ENCODE assay signal across 22 cellular contexts in genomic region chr6:2871102-2871501, GRCh38. TPM values are rescaled to one million over a fixed set of nuclear protein-coding genes. Genes with fewer than 3 reads are reported as not detected.
DNase-seq lines count a peak whose midpoint lies in the region; ATAC-seq, FAIRE-seq and TF ChIP-seq lines count a peak whose summit lies in the region.
"Had no signal": no experiment of that assay in that cellular context is flagged by ENCODE, and none has a peak within 500 bp of the region (broad histone marks: within the 10 kb centered on the region; RNA-seq: fewer than 3 reads in every experiment).

No MANE protein-coding gene starts in this region.

- no peak for TF ChIP-seq RAD21 in IMR-90 (IDR thresholded peaks at IDR 0.05; ENCODE audit: low read length)
- no peak for TF ChIP-seq RAD21 in K562 (CRISPR knock-in tag; conservative IDR thresholded peaks at IDR 0.05 in 1 of 2, IDR thresholded peaks at IDR 0.05 in 1 of 2)

- no peak overlapping the region for H2AFZ ChIP-seq in IMR-90 (replicated peaks; ENCODE audit: low read length, poor library complexity)
- H2AFZ ChIP-seq in K562 (ENCODE audit: low read depth, low read length): 0 out of 2 replicates have a peak overlapping the region, but pooled peaks have one; percentile 2
- no peak overlapping the region for H2AFZ ChIP-seq in osteoblast (ENCODE audit: low read length)
- H2AFZ ChIP-seq in MM.1S (ENCODE audit: low read length): no peak overlapping the region

- no peak overlapping the region for H2BK20ac ChIP-seq in IMR-90 (ENCODE audit: low read depth, low read length)

- no CpG with 5 or more reads among the region's 2 CpGs for WGBS in IMR-90 (ENCODE audit: extremely low coverage in 2 of 2, insufficient read length in 1 of 2), 2 experiments
- WGBS in K562 (ENCODE audit: insufficient coverage, low coverage, missing lambda C conversion rate): 50% methylated on average over 2 of the region's 2 CpGs

- TF ChIP-seq CTCF in IMR-90 (conservative IDR thresholded peaks at IDR 0.05; ENCODE audit: low read depth, low read length): no peak
- TF ChIP-seq CTCF in K562 (IDR thresholded peaks at IDR 0.05 in 2 of 3, conservative IDR thresholded peaks at IDR 0.05 in 1 of 3; ENCODE audit: insufficient read depth in 2 of 3, low read depth in 1 of 3, low read length in 3 of 3): no peak
- no peak for TF ChIP-seq CTCF in fibroblast of pulmonary artery (IDR thresholded peaks at IDR 0.05; ENCODE audit: low read length, missing control alignments)
- TF ChIP-seq CTCF in osteoblast (IDR thresholded peaks at IDR 0.05; ENCODE audit: extremely low read depth, low read depth, low read length): no peak
- TF ChIP-seq CTCF in MM.1S (IDR thresholded peaks at IDR 0.05; ENCODE audit: low read length): no peak

- no peaks in the 10 kb centered on the region for H3F3A ChIP-seq in MM.1S (ENCODE audit: insufficient read depth, low read length)

- no peaks in the 10 kb centered on the region for H3K9me2 ChIP-seq in MM.1S (replicated peaks; ENCODE audit: insufficient read depth, low read length)

- no peak overlapping the region for H3K23ac ChIP-seq in IMR-90 (ENCODE audit: low read depth, low read length)

- no peak overlapping the region for H3K4me2 ChIP-seq in IMR-90 (ENCODE audit: low read depth, low read length)
- H3K4me2 ChIP-seq in K562 (ENCODE audit: insufficient read depth, low read length): no peak overlapping the region
- no peak overlapping the region for H3K4me2 ChIP-seq in osteoblast (ENCODE audit: insufficient read depth, low read length)
- H3K4me2 ChIP-seq in MM.1S (ENCODE audit: low read depth, low read length): no peak overlapping the region
- H3K4me2 ChIP-seq: BLaER1 treated with 17β-estradiol and CSF1 and Interleukin-3, amounts not matched to agents 10 nM and 100 nM; GM23338 had no signal

- ATAC-seq in IMR-90 (ENCODE audit: low read depth) (no peak), K562 (no peak)
- ATAC-seq: GM12878 had no signal

- no peak overlapping the region for H2BK120ac ChIP-seq in IMR-90 (ENCODE audit: low read depth, low read length)

- dilution Hi-C loops in IMR-90 (cut with HindIII; ENCODE audit: low sequenced_read_pairs, unreplicated experiment): no loop called here

- H3K79me2 ChIP-seq in K562 (ENCODE audit: control insufficient read depth, insufficient read depth, low read length) (no peaks in the 10 kb centered on the region), osteoblast (ENCODE audit: insufficient read depth, low read length) (no peaks in the 10 kb centered on the region), MM.1S (ENCODE audit: low read length) (no peaks in the 10 kb centered on the region)

- no peak overlapping the region for H2AK5ac ChIP-seq in IMR-90 (ENCODE audit: low read depth, low read length)

- no peak overlapping the region for H3K4me3 ChIP-seq in IMR-90 (ENCODE audit: insufficient read depth, low read depth, low read length)
- no peak overlapping the region for H3K4me3 ChIP-seq in K562
- H3K4me3 ChIP-seq in fibroblast of pulmonary artery (replicated peaks; ENCODE audit: low read depth, low read length): no peak overlapping the region
- no peak overlapping the region for H3K4me3 ChIP-seq in osteoblast (ENCODE audit: insufficient read depth, low read length)
- H3K4me3 ChIP-seq in MM.1S (ENCODE audit: low read length): no peak overlapping the region
- H3K4me3 ChIP-seq: BLaER1 treated with 17β-estradiol and CSF1 and Interleukin-3, amounts not matched to agents 10 nM and 100 nM; GM12878; GM23338; HAP-1 had no signal

- H3K9ac ChIP-seq in IMR-90 (ENCODE audit: low read depth, low read length) (no peak overlapping the region), K562 (ENCODE audit: insufficient read depth in 1 of 2, low read depth in 2 of 2, low read length in 2 of 2) (no peak overlapping the region), MM.1S (ENCODE audit: low read length) (no peak overlapping the region)
- H3K9ac ChIP-seq: BLaER1 treated with 17β-estradiol and CSF1 and Interleukin-3, amounts not matched to agents 10 nM and 100 nM had no signal

- POLR2A ChIA-PET in IMR-90 (lab: Charles Lee; ENCODE audit: unreplicated experiment) (no interaction called here), K562 (lab: Yijun Ruan, JAX) (interaction anchor here (0.8 to 1.9 kb wide), 4 partner anchors 10 to 32 kb away, joined by 3 to 7 read pairs (median 6); partner anchors contain the start of gene SERPINB9)

- TF ChIP-seq EP300 in K562 (IDR thresholded peaks at IDR 0.05; ENCODE audit: low read length): no peak

- TF ChIP-seq POLR2A in IMR-90 (IDR thresholded peaks at IDR 0.05; ENCODE audit: low read depth, low read length): no peak
- no peak for TF ChIP-seq POLR2A in K562 (conservative IDR thresholded peaks at IDR 0.05)

- H3K79me1 ChIP-seq in IMR-90 (ENCODE audit: low read depth in 1 of 2, low read length in 2 of 2): no peaks in the 10 kb centered on the region

- no peak overlapping the region for H3K14ac ChIP-seq in IMR-90 (replicated peaks; ENCODE audit: low read depth, low read length)

- H4K20me1 ChIP-seq in IMR-90 (ENCODE audit: insufficient read depth, low read length) (no peaks in the 10 kb centered on the region), K562 (replicated peaks; ENCODE audit: control insufficient read depth, insufficient read depth, low read length) (no peaks in the 10 kb centered on the region), osteoblast (ENCODE audit: insufficient read depth, low read length) (no peaks in the 10 kb centered on the region), MM.1S (ENCODE audit: insufficient read depth, low read length) (no peaks in the 10 kb centered on the region)
- H4K20me1 ChIP-seq: BLaER1 treated with 17β-estradiol and CSF1 and Interleukin-3, amounts not matched to agents 10 nM and 100 nM had no signal

- H3K27me3 ChIP-seq in IMR-90 (ENCODE audit: control insufficient read depth, insufficient read depth, low read length): no peaks in the 10 kb centered on the region
- H3K27me3 ChIP-seq in K562 (ENCODE audit: control insufficient read depth in 2 of 2, insufficient read depth in 2 of 2, low read length in 2 of 2): no peaks in the 10 kb centered on the region
- peaks cover 13% of the 10 kb centered on the region for H3K27me3 ChIP-seq in osteoblast (ENCODE audit: insufficient read depth, low read length)
- H3K27me3 ChIP-seq in MM.1S (replicated peaks; ENCODE audit: insufficient read depth, low read length): no peaks in the 10 kb centered on the region
- H3K27me3 ChIP-seq: BE2C had no signal

- H2BK5ac ChIP-seq in IMR-90 (ENCODE audit: low read depth, low read length, poor library complexity, severe bottlenecking): no peak overlapping the region

- intact Hi-C loops in IMR-90 (cut with micrococcal nuclease): no loop called here
- intact Hi-C loops in K562 (cut with micrococcal nuclease): no loop called here

- DNase-seq in IMR-90: no peak
- no peak for DNase-seq in K562 (ENCODE audit: extremely low read depth in 1 of 4, low spot score in 3 of 4)
- DNase-seq in fibroblast of pulmonary artery (ENCODE audit: low read depth): peak; percentile 20
- DNase-seq in osteoblast (ENCODE audit: insufficient read length, low spot score, missing footprints): peak; percentile 58
- DNase-seq in MM.1S: no peak
- DNase-seq in SIG-M5 (lab: John Stamatoyannopoulos, UW): no peak
- DNase-seq in 8988T: no peak
- DNase-seq: BE2C; CD4-positive, alpha-beta T cell; CD8-positive, alpha-beta memory T cell; DMS 273 treated with DMSO at 0.1 percent for 48 hours; DMS79; EL; GDM1; HFFc6 had no signal

- H2AK9ac ChIP-seq in IMR-90 (replicated peaks; ENCODE audit: low read depth, low read length, poor library complexity): no peak overlapping the region

- no peak overlapping the region for H4K8ac ChIP-seq in IMR-90 (ENCODE audit: low read depth in 2 of 2, low read length in 2 of 2)

- no peaks in the 10 kb centered on the region for H3K9me3 ChIP-seq in IMR-90 (ENCODE audit: control insufficient read depth, insufficient read depth, low read length)
- peaks cover 12% of the 10 kb centered on the region for H3K9me3 ChIP-seq in K562 (replicated peaks; ENCODE audit: control insufficient read depth, insufficient read depth, low read depth, low read length)
- H3K9me3 ChIP-seq in osteoblast (ENCODE audit: low read depth, low read length): no peaks in the 10 kb centered on the region
- H3K9me3 ChIP-seq in MM.1S (replicated peaks; ENCODE audit: insufficient read depth, low read length): no peaks in the 10 kb centered on the region
- H3K9me3 ChIP-seq: BE2C, HAP-1 had no signal

- no peaks in the 10 kb centered on the region for H3K9me1 ChIP-seq in IMR-90 (ENCODE audit: insufficient read depth, low read length)
- no peaks in the 10 kb centered on the region for H3K9me1 ChIP-seq in K562 (ENCODE audit: control insufficient read depth, insufficient read depth, low read length)

- H3K36me3 ChIP-seq in IMR-90 (ENCODE audit: control insufficient read depth, insufficient read depth, low read length) (no peaks in the 10 kb centered on the region), K562 (ENCODE audit: control insufficient read depth, insufficient read depth, low read length) (no peaks in the 10 kb centered on the region), osteoblast (ENCODE audit: insufficient read depth, low read length) (no peaks in the 10 kb centered on the region), MM.1S (replicated peaks; ENCODE audit: insufficient read depth, low read length) (no peaks in the 10 kb centered on the region)
- H3K36me3 ChIP-seq: BE2C, HAP-1 had no signal

- CTCF ChIA-PET in IMR-90 (lab: Yijun Ruan, JAX) (no interaction called here), K562 (lab: Yijun Ruan, JAX; ENCODE audit: low intra/inter-chr PET ratio) (no interaction called here)

- H4K5ac ChIP-seq in IMR-90 (ENCODE audit: low read depth, low read length): no peak overlapping the region

- H3K27ac ChIP-seq in IMR-90 (ENCODE audit: insufficient read depth, low read length) (no peak overlapping the region), K562 (ENCODE audit: extremely low read depth, low read depth, low read length) (no peak overlapping the region), osteoblast (ENCODE audit: low read depth, low read length) (no peak overlapping the region), MM.1S (ENCODE audit: low read length) (no peak overlapping the region)
- H3K27ac ChIP-seq: BLaER1 treated with 17β-estradiol and CSF1 and Interleukin-3, amounts not matched to agents 10 nM and 100 nM had no signal

- no peak overlapping the region for H4K91ac ChIP-seq in IMR-90 (ENCODE audit: insufficient read depth, low read depth, low read length)

- BruUV-seq in IMR-90 (replicated peaks; lab: Mats Ljungman, UMichigan) (no TSS peak), K562 (replicated peaks; lab: Mats Ljungman, UMichigan) (no TSS peak)

- no peak overlapping the region for H3K18ac ChIP-seq in IMR-90 (ENCODE audit: low read depth, low read length)

- no peak overlapping the region for H3K4ac ChIP-seq in IMR-90 (ENCODE audit: low read depth, low read length)

- in situ Hi-C loops in IMR-90 (cut with MboI; ENCODE audit: low sequenced_read_pairs) (no loop called here), K562 (cut with MboI) (no loop called here)

- H3K56ac ChIP-seq in IMR-90 (ENCODE audit: extremely low read depth, insufficient read depth, low read length): no peak overlapping the region

- FAIRE-seq in K562 (lab: Jason Lieb, UNC): no peak
- FAIRE-seq: A204.1, D721Med, GM12878, H54 had no signal

- H3K4me1 ChIP-seq in IMR-90 (ENCODE audit: control insufficient read depth, insufficient read depth, low read length) (peaks cover 5% of the 10 kb centered on the region), K562 (replicated peaks in 1 of 2; ENCODE audit: control insufficient read depth in 2 of 2, insufficient read depth in 2 of 2, low read length in 2 of 2) (peaks cover 0 to 10% of the 10 kb centered on the region in 2 experiments; a peak in 3 of 5 replicates), osteoblast (ENCODE audit: insufficient read depth, low read length) (peaks cover 2% of the 10 kb centered on the region), MM.1S (ENCODE audit: low read length) (peaks cover 8% of the 10 kb centered on the region; the same call in 1 of the 2 replicates)
- H3K4me1 ChIP-seq: BE2C had no signal

- no peak overlapping the region for H2BK15ac ChIP-seq in IMR-90 (ENCODE audit: low read depth, low read length)

RNA-seq across cellular contexts. Expression of gene SERPINB1, which starts 29.4 kb away (rescaled TPM):
- total RNA-seq in IMR-90 (2012; rRNA removed) (6.1 TPM in 2 replicates), K562 (2014; rRNA removed) (36.7 and 41.2 TPM in 2 replicates), K562 (2014; rRNA removed; fragmentation: Illumina TruSeq; extraction: Trizol) (49.3 and 62.5 TPM in 2 replicates), K562 (2015; rRNA removed; fragmentation: Illumina TruSeq; extraction: Trizol) (31.9 and 33.9 TPM in 2 replicates), K562 (2021) (45.6 and 46.5 TPM in 2 replicates), osteoblast (32.6 and 53.0 TPM in 2 replicates)
- polyA plus RNA-seq in IMR-90 (2012; rRNA removed) (7.0 and 9.1 TPM in 2 replicates), K562 (2011; rRNA removed) (49.4 and 108 TPM in 2 replicates), K562 (2014; fragmentation: Illumina TruSeq; extraction: Trizol) (57.7 and 78.3 TPM in 2 replicates), K562 (2014; fragmentation: Nextera tagmentation; extraction: Ambion mirVana) (10 to 100 TPM; 63.8 to 68.7 TPM), K562 (2014; rRNA removed) (61.9 and 66.9 TPM in 2 replicates)
- polyA plus RNA-seq in IMR-90 (2012; cell fraction: cytosol; rRNA removed): 2.8 and 2.9 TPM in 2 replicates
- 1.4 and 6.8 TPM in 2 replicates for polyA plus RNA-seq in IMR-90 (2012; cell fraction: nucleus; rRNA removed; ENCODE audit: low replicate concordance)
- 11.1 and 19.1 TPM in 2 replicates for total RNA-seq in K562 (2011; cell fraction: chromatin; rRNA removed; ENCODE audit: low replicate concordance)
- 13.9 and 18.2 TPM in 2 replicates for total RNA-seq in K562 (2011; cell fraction: nucleolus; rRNA removed)
- 16.9 and 26.9 TPM in 2 replicates for total RNA-seq in K562 (2011; cell fraction: nucleoplasm; rRNA removed)
- polyA plus RNA-seq in K562 (2011; cell fraction: cytosol; rRNA removed): 24.3 and 27.5 TPM in 2 replicates
- polyA plus RNA-seq in K562 (2011; cell fraction: nucleus; rRNA removed): 22.6 and 24.2 TPM in 2 replicates
- 44.7 and 93.0 TPM in 2 replicates for polyA plus RNA-seq in K562 (2012)
- 48.6 and 55.2 TPM in 2 replicates for polyA minus RNA-seq in K562 (2011; rRNA and poly(A)+ RNA removed)
- 25.9 and 43.6 TPM in 2 replicates for polyA minus RNA-seq in K562 (2011; cell fraction: cytosol; rRNA and poly(A)+ RNA removed)
- 20.3 and 22.5 TPM in 2 replicates for polyA minus RNA-seq in K562 (2011; cell fraction: nucleus; rRNA and poly(A)+ RNA removed)

RNA-seq across cellular contexts. Expression of gene SERPINB9, which starts 32.0 kb away (rescaled TPM):
- 2.3 and 2.5 TPM in 2 replicates for total RNA-seq in IMR-90 (2012; rRNA removed)
- 2.2 and 2.3 TPM in 2 replicates for polyA plus RNA-seq in IMR-90 (2012; rRNA removed)
- polyA plus RNA-seq in IMR-90 (2012; cell fraction: cytosol; rRNA removed): 1.1 and 1.5 TPM in 2 replicates
- polyA plus RNA-seq in IMR-90 (2012; cell fraction: nucleus; rRNA removed; ENCODE audit: low replicate concordance): 1.1 and 3.5 TPM in 2 replicates
- 38.5 and 40.9 TPM in 2 replicates for total RNA-seq in K562 (2011; cell fraction: chromatin; rRNA removed; ENCODE audit: low replicate concordance)
- total RNA-seq in K562 (2011; cell fraction: nucleolus; rRNA removed): 25.5 and 30.9 TPM in 2 replicates
- total RNA-seq in K562 (2011; cell fraction: nucleoplasm; rRNA removed): 39.8 and 60.8 TPM in 2 replicates
- 18.8 and 18.9 TPM in 2 replicates for total RNA-seq in K562 (2014; rRNA removed)
- 30.7 and 37.5 TPM in 2 replicates for total RNA-seq in K562 (2014; rRNA removed; fragmentation: Illumina TruSeq; extraction: Trizol)
- total RNA-seq in K562 (2015; rRNA removed; fragmentation: Illumina TruSeq; extraction: Trizol): 18.4 and 21.5 TPM in 2 replicates
- 31.7 and 37.0 TPM in 2 replicates for total RNA-seq in K562 (2021)
- polyA plus RNA-seq in K562 (2011; rRNA removed): 72.3 and 136 TPM in 2 replicates
- polyA plus RNA-seq in K562 (2011; cell fraction: cytosol; rRNA removed): 68.2 and 93.0 TPM in 2 replicates
- polyA plus RNA-seq in K562 (2011; cell fraction: nucleus; rRNA removed): 24.3 and 46.3 TPM in 2 replicates
- 21.2 and 35.3 TPM in 2 replicates for polyA plus RNA-seq in K562 (2012)
- 34.6 and 40.3 TPM in 2 replicates for polyA plus RNA-seq in K562 (2014; fragmentation: Illumina TruSeq; extraction: Trizol)
- 10 to 100 TPM; 12.1 to 20.0 TPM for polyA plus RNA-seq in K562 (2014; fragmentation: Nextera tagmentation; extraction: Ambion mirVana)
- polyA plus RNA-seq in K562 (2014; rRNA removed): 26.6 and 32.2 TPM in 2 replicates
- 75.4 and 149 TPM in 2 replicates for polyA minus RNA-seq in K562 (2011; rRNA and poly(A)+ RNA removed)
- polyA minus RNA-seq in K562 (2011; cell fraction: cytosol; rRNA and poly(A)+ RNA removed): 34.9 and 85.8 TPM in 2 replicates
- polyA minus RNA-seq in K562 (2011; cell fraction: nucleus; rRNA and poly(A)+ RNA removed): 14.3 and 16.3 TPM in 2 replicates
- 4.4 and 6.2 TPM in 2 replicates for total RNA-seq in osteoblast

Comparison
In these comparisons a context has a peak if more than half of its experiments do, and no peak if none do; other contexts are left out.
1. DNase-seq: peak in fibroblast of pulmonary artery (single experiment) and osteoblast (single experiment); none in IMR-90 (single experiment), K562 (0 of 4), MM.1S (single experiment), SIG-M5 (single experiment) and 8988T (single experiment).